In the genomic region with DNA sequence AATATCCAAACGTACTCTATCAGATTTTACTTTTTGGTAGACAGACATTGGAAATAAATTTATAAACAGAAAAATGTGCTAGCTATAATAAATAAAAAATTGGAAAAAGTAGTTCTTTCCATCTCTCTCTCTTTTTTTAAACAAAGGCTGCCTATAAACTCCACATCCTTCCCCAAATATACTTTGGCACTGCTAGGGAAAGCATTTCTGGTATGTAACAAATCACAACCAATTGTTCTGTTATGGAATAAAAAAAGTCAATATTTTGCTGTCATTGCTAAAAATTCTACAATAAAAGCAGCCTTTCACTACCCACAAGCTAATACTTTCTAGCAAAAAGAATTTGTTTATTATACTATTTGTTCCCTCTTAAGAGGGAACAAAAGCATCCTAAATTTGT, we compare ENCODE assay signal across 18 cellular contexts.
DNase-seq lines count a peak whose midpoint lies in the region; ATAC-seq, FAIRE-seq and TF ChIP-seq lines count a peak whose summit lies in the region.
"Had no signal": no experiment of that assay in that cellular context is flagged by ENCODE, and none has a peak within 500 bp of the region (broad histone marks: within the 10 kb centered on the region; RNA-seq: fewer than 3 reads in every experiment).

No MANE protein-coding gene starts in this region.

- no peak overlapping the region for H3K56ac ChIP-seq in IMR-90 (ENCODE audit: extremely low read depth, insufficient read depth, low read length)

- H3K27me3 ChIP-seq in IMR-90 (ENCODE audit: control insufficient read depth, insufficient read depth, low read length) = no peaks in the 10 kb centered on the region
- no peaks in the 10 kb centered on the region for H3K27me3 ChIP-seq in HepG2 (ENCODE audit: control insufficient read depth in 1 of 2, insufficient read depth in 2 of 2, low read length in 2 of 2)

- DNase-seq in A549 (ENCODE audit: low read depth in 1 of 2, low spot score in 1 of 2) (no peak), IMR-90 (peak; percentile 7), dermis blood vessel endothelial cell (peak; percentile 62), fibroblast of the aortic adventitia (ENCODE audit: low read depth) (peak; percentile 77), HepG2 (ENCODE audit: low spot score) (no peak), midbrain (lab: John Stamatoyannopoulos, UW) (no peak), NCI-H1694 treated with DMSO at 0.1 percent for 48 hours (lab: John Stamatoyannopoulos, UW) (no peak)
- DNase-seq: AML-193, Caco-2, DMS53, KBM-7, NCI-H1048, NCI-H146, NCI-H774 had no signal

- H3K9me3 ChIP-seq in A549 = no peaks in the 10 kb centered on the region
- no peaks in the 10 kb centered on the region for H3K9me3 ChIP-seq in IMR-90 (ENCODE audit: control insufficient read depth, insufficient read depth, low read length)
- no peaks in the 10 kb centered on the region for H3K9me3 ChIP-seq in HepG2 (ENCODE audit: low read length)
- H3K9me3 ChIP-seq: Caco-2 had no signal

- H4K8ac ChIP-seq in IMR-90 (ENCODE audit: low read depth in 2 of 2, low read length in 2 of 2) = no peak overlapping the region; a peak in 1 of 4 replicates

- peaks cover 4% of the 10 kb centered on the region for H3K9me1 ChIP-seq in IMR-90 (ENCODE audit: insufficient read depth, low read length)

- H3K4me1 ChIP-seq in A549 (peaks cover 12% of the 10 kb centered on the region), IMR-90 (ENCODE audit: control insufficient read depth, insufficient read depth, low read length) (peaks cover 8% of the 10 kb centered on the region; the same call in 1 of the 2 replicates), HepG2 (ENCODE audit: insufficient read depth, low read length) (no peaks in the 10 kb centered on the region)
- H3K4me1 ChIP-seq: Caco-2 had no signal

- BruUV-seq in IMR-90 (replicated peaks; lab: Mats Ljungman, UMichigan) (no TSS peak), HepG2 (replicated peaks; lab: Mats Ljungman, UMichigan) (no TSS peak)

- H2AK5ac ChIP-seq in IMR-90 (ENCODE audit: low read depth, low read length) = no peak overlapping the region

- H3K9ac ChIP-seq in IMR-90 (ENCODE audit: low read depth, low read length) (no peak overlapping the region), HepG2 (ENCODE audit: insufficient read depth, low read depth, low read length) (no peak overlapping the region)

- peak overlapping the region; percentile 73 for H2BK5ac ChIP-seq in IMR-90 (ENCODE audit: low read depth, low read length, poor library complexity, severe bottlenecking)

- FAIRE-seq in A549 (lab: Jason Lieb, UNC) = no peak
- FAIRE-seq in HepG2 (lab: Jason Lieb, UNC) = no peak
- FAIRE-seq: GM12892, GM19239 had no signal

- H4K5ac ChIP-seq in IMR-90 (ENCODE audit: low read depth, low read length) = peak overlapping the region; percentile 41; the same call in 1 of the 2 replicates

- no peaks in the 10 kb centered on the region for H3K79me2 ChIP-seq in HepG2 (ENCODE audit: insufficient read depth, low read length)

- H4K20me1 ChIP-seq in IMR-90 (ENCODE audit: insufficient read depth, low read length) (no peaks in the 10 kb centered on the region), HepG2 (ENCODE audit: insufficient read depth, low read length) (no peaks in the 10 kb centered on the region)

- no peak for TF ChIP-seq POLR2A in A549 (IDR thresholded peaks at IDR 0.05; ENCODE audit: low read length)
- no peak for TF ChIP-seq POLR2A in IMR-90 (IDR thresholded peaks at IDR 0.05; ENCODE audit: low read depth, low read length)
- TF ChIP-seq POLR2A in HepG2 (IDR thresholded peaks at IDR 0.05; ENCODE audit: insufficient read depth in 1 of 2, low read depth in 2 of 2, low read length in 2 of 2) = no peak

- no peak for TF ChIP-seq CTCF in A549 (IDR thresholded peaks at IDR 0.05)
- TF ChIP-seq CTCF in IMR-90 (conservative IDR thresholded peaks at IDR 0.05; ENCODE audit: low read depth, low read length) = no peak
- TF ChIP-seq CTCF in fibroblast of the aortic adventitia (IDR thresholded peaks at IDR 0.05; ENCODE audit: insufficient read depth, low read length) = no peak
- no peak for TF ChIP-seq CTCF in HepG2 (CRISPR knock-in tag; IDR thresholded peaks at IDR 0.05)

- 53% methylated on average over 1 of the region's 1 CpG for WGBS in A549 (ENCODE audit: missing lambda C conversion rate)
- WGBS in IMR-90 (ENCODE audit: extremely low coverage in 2 of 2, insufficient read length in 1 of 2), 2 experiments = no CpG with 5 or more reads among the region's 1 CpG
- WGBS in HepG2 (ENCODE audit: low lambda C conversion rate) = 2% methylated on average over 1 of the region's 1 CpG

- no peak overlapping the region for H3K23ac ChIP-seq in IMR-90 (ENCODE audit: low read depth, low read length)

- dilution Hi-C loops in IMR-90 (cut with HindIII; ENCODE audit: low sequenced_read_pairs, unreplicated experiment) = no loop called here

- in situ Hi-C loops in IMR-90 (cut with MboI; ENCODE audit: low sequenced_read_pairs) = no loop called here
- in situ Hi-C loops in HepG2 (cut with HindIII; ENCODE audit: extremely low pct_ligation_motif_present, low pct_unique_long_range_greater_than_20kb) = no loop called here

- no peaks in the 10 kb centered on the region for H3K79me1 ChIP-seq in IMR-90 (ENCODE audit: low read depth in 1 of 2, low read length in 2 of 2)

- no peak overlapping the region for H2AK9ac ChIP-seq in IMR-90 (replicated peaks; ENCODE audit: low read depth, low read length, poor library complexity)

- H3K4me2 ChIP-seq in A549 = peak overlapping the region; percentile 50; the same call in 1 of the 3 replicates
- H3K4me2 ChIP-seq in IMR-90 (ENCODE audit: low read depth, low read length) = no peak overlapping the region
- H3K4me2 ChIP-seq in HepG2 (ENCODE audit: low read depth, low read length) = no peak overlapping the region

- no peak overlapping the region for H3K18ac ChIP-seq in IMR-90 (ENCODE audit: low read depth, low read length)

- H4K91ac ChIP-seq in IMR-90 (ENCODE audit: insufficient read depth, low read depth, low read length) = no peak overlapping the region

- H2BK15ac ChIP-seq in IMR-90 (ENCODE audit: low read depth, low read length) = no peak overlapping the region

- H2BK20ac ChIP-seq in IMR-90 (ENCODE audit: low read depth, low read length) = no peak overlapping the region

- H3K4me3 ChIP-seq in A549 = no peak overlapping the region
- H3K4me3 ChIP-seq in IMR-90 (ENCODE audit: insufficient read depth, low read depth, low read length) = no peak overlapping the region
- no peak overlapping the region for H3K4me3 ChIP-seq in fibroblast of the aortic adventitia (ENCODE audit: low read depth, low read length)
- H3K4me3 ChIP-seq in HepG2 (replicated peaks in 1 of 3; ENCODE audit: insufficient read depth in 1 of 3, low read depth in 2 of 3, low read length in 3 of 3) = no peak overlapping the region

- POLR2A ChIA-PET in A549 (lab: Yijun Ruan, JAX) = no interaction called here
- POLR2A ChIA-PET in IMR-90 (lab: Charles Lee; ENCODE audit: unreplicated experiment) = no interaction called here
- POLR2A ChIA-PET in HepG2 (lab: Yijun Ruan, JAX) = no interaction called here

- no peaks in the 10 kb centered on the region for H3K36me3 ChIP-seq in IMR-90 (ENCODE audit: control insufficient read depth, insufficient read depth, low read length)
- H3K36me3 ChIP-seq in HepG2 (replicated peaks in 1 of 2; ENCODE audit: control insufficient read depth in 1 of 2, insufficient read depth in 2 of 2, low read length in 2 of 2) = no peaks in the 10 kb centered on the region

- intact Hi-C loops in IMR-90 (cut with micrococcal nuclease) (no loop called here), HepG2 (cut with micrococcal nuclease; ENCODE audit: unreplicated experiment) (no loop called here)

- TF ChIP-seq EP300 in A549 (IDR thresholded peaks at IDR 0.05) (no peak), HepG2 (IDR thresholded peaks at IDR 0.05; ENCODE audit: low read depth in 2 of 2, low read length in 2 of 2) (no peak), HepG2 (CRISPR knock-in tag; IDR thresholded peaks at IDR 0.05; ENCODE audit: borderline replicate concordance) (no peak)

- CTCF ChIA-PET in A549 (lab: Yijun Ruan, JAX) (interaction anchor here (0.6 to 1.1 kb wide), 3 partner anchors 30 to 818 kb away, joined by 3 to 4 read pairs (median 3); no protein-coding TSS in a partner anchor), IMR-90 (lab: Yijun Ruan, JAX) (no interaction called here), HepG2 (lab: Yijun Ruan, JAX; ENCODE audit: low intra/inter-chr PET ratio, low total read pairs) (no interaction called here)

- no peak overlapping the region for H3K14ac ChIP-seq in IMR-90 (replicated peaks; ENCODE audit: low read depth, low read length)

- H2AFZ ChIP-seq in IMR-90 (replicated peaks; ENCODE audit: low read length, poor library complexity) (no peak overlapping the region), HepG2 (ENCODE audit: low read length) (no peak overlapping the region)

- ATAC-seq in A549 (no peak), IMR-90 (ENCODE audit: low read depth) (no peak), HepG2 (no peak), HG02852 (IDR thresholded peaks at IDR 0.05; ENCODE audit: unreplicated experiment) (no peak)

- 0 out of 2 replicates have a peak overlapping the region, but pooled peaks have one; percentile 23 for H2BK120ac ChIP-seq in IMR-90 (ENCODE audit: low read depth, low read length)

- TF ChIP-seq RAD21 in A549 (conservative IDR thresholded peaks at IDR 0.05 in 1 of 2, IDR thresholded peaks at IDR 0.05 in 1 of 2) = no peak
- TF ChIP-seq RAD21 in IMR-90 (IDR thresholded peaks at IDR 0.05; ENCODE audit: low read length) = no peak
- TF ChIP-seq RAD21 in HepG2 (CRISPR knock-in tag; IDR thresholded peaks at IDR 0.05) = no peak

- H3K4ac ChIP-seq in IMR-90 (ENCODE audit: low read depth, low read length) = no peak overlapping the region

- H3K27ac ChIP-seq in A549 = no peak overlapping the region
- H3K27ac ChIP-seq in IMR-90 (ENCODE audit: insufficient read depth, low read length) = no peak overlapping the region
- H3K27ac ChIP-seq in HepG2 (ENCODE audit: extremely low read length, insufficient read depth, low read length) = no peak overlapping the region
- H3K27ac ChIP-seq: HL-60 had no signal

TF ChIP-seq in A549, 52 proteins besides CTCF, POLR2A, EP300 and RAD21 (continues in another document):
- TF ChIP-seq RNF2 (IDR thresholded peaks at IDR 0.05; ENCODE audit: borderline replicate concordance, low read depth) = no peak
- TF ChIP-seq EHF (CRISPR knock-in tag; IDR thresholded peaks at IDR 0.05) = no peak

TF ChIP-seq in HepG2, 621 proteins besides CTCF, POLR2A, EP300 and RAD21 (continues in another document):
- TF ChIP-seq, protein P1, sequence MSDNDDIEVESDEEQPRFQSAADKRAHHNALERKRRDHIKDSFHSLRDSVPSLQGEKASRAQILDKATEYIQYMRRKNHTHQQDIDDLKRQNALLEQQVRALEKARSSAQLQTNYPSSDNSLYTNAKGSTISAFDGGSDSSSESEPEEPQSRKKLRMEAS (IDR thresholded peaks at IDR 0.05) = no peak

Comparison
In these comparisons a context has a peak if more than half of its experiments do, and no peak if none do; other contexts are left out.
1. DNase-seq: peak in IMR-90 (single experiment), dermis blood vessel endothelial cell (single experiment) and fibroblast of the aortic adventitia (single experiment); none in A549 (0 of 2), HepG2 (single experiment), midbrain (single experiment) and NCI-H1694 treated with DMSO at 0.1 percent for 48 hours (single experiment).